In the genomic region with DNA sequence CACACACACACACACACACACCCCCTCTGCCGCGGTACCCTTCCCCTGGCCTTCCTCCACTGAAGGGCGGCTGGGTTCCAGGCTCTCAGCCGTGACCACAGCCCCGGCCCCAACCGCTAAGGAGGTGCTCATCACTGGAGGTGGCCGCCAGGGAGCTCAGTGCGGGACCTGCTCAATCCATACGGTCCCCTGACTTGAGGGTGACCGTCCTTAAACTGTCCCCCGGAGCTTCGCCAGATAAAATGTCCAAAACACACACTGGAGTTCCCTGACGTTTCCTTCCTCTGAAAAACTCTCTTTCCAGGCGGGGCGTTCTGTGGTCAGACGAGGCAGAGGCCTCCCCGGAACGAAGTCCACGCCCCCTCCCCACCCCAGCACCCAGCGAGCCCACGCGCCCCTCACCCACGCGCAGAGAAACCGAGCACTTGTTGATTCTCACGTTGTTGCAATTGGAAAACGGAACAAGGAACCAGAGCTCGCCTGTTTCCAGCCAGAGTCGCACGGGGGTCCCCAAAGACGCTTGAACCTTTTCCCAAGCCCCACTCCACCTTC, we compare ENCODE assay signal across 8 cellular contexts. TPM values are rescaled to one million over a fixed set of nuclear protein-coding genes. Genes with fewer than 3 reads are reported as not detected.
DNase-seq lines count a peak whose midpoint lies in the region; ATAC-seq and TF ChIP-seq lines count a peak whose summit lies in the region.

No MANE protein-coding gene starts in this region.

- H3K9me3 Mint-ChIP-seq in neural crest cell, result no peaks in the 10 kb centered on the region

- H3K4me1 Mint-ChIP-seq in neural crest cell, result peaks cover 17% of the 10 kb centered on the region

- peaks cover 78% of the 10 kb centered on the region for H3K27me3 Mint-ChIP-seq in neural crest cell (ENCODE audit: low read depth)

- H3K27ac Mint-ChIP-seq in neural crest cell (ENCODE audit: unreplicated experiment), result no peak overlapping the region

- no peaks in the 10 kb centered on the region for H3K36me3 Mint-ChIP-seq in neural crest cell (ENCODE audit: low read depth)

- TF ChIP-seq CTCF in neural crest cell (conservative IDR thresholded peaks at IDR 0.05), result no peak

- DNase-seq in GF-D8 (lab: John Stamatoyannopoulos, UW), result peak; percentile 58
- peak; percentile 25 for DNase-seq in KG1 (lab: John Stamatoyannopoulos, UW)
- peak; percentile 70 for DNase-seq in activated CD8-positive, alpha-beta memory T cell treated with anti-CD3 and anti-CD28 coated beads, Interleukin-2, amount 50 U/mL, for 48 hours
- DNase-seq in fibroblast of peridontal ligament (ENCODE audit: extremely low read depth), result peak; percentile 22
- DNase-seq in neural crest cell (ENCODE audit: low read depth, low spot score), result no peak
- DNase-seq in SK-N-DZ (ENCODE audit: low spot score), result no peak
- no peak for DNase-seq in nucleus accumbens (lab: John Stamatoyannopoulos, UW)

- peak overlapping the region; percentile 86 for H3K4me3 Mint-ChIP-seq in neural crest cell

- no peak for ATAC-seq in GM18868 (IDR thresholded peaks at IDR 0.05; ENCODE audit: unreplicated experiment)

RNA-seq across cellular contexts. Expression of a gene that starts 1.4 kb away (rescaled TPM):
- 1.6 and 2.0 TPM in 2 replicates for total RNA-seq in neural crest cell
- not detected in 2 replicates for polyA plus RNA-seq in SK-N-DZ (2014; cell fraction: cytosol; rRNA removed)
- polyA plus RNA-seq in SK-N-DZ (2014; cell fraction: nucleus; rRNA removed), result not detected in 2 replicates

Comparison
In these comparisons a context has a peak if more than half of its experiments do, and no peak if none do; other contexts are left out.
1. DNase-seq: peak in GF-D8 (single experiment), KG1 (single experiment), activated CD8-positive, alpha-beta memory T cell treated with anti-CD3 and anti-CD28 coated beads, Interleukin-2, amount 50 U/mL, for 48 hours (single experiment) and fibroblast of peridontal ligament (single experiment); none in neural crest cell (single experiment), SK-N-DZ (single experiment) and nucleus accumbens (0 of 56).